In genomic region chr4:7389719-7390118, GRCh38 we compare ENCODE assay signal across 2 cellular contexts.
TF ChIP-seq lines count a peak whose summit lies in the region.

No MANE protein-coding gene starts in this region.

TF ChIP-seq in SK-N-SH, 30 proteins besides CTCF, POLR2A, EP300 and RAD21 (continued from another document):
- TF ChIP-seq ZBTB33 (IDR thresholded peaks at IDR 0.05; ENCODE audit: borderline replicate concordance, low read depth): no peak
- no peak for TF ChIP-seq SMC3 (IDR thresholded peaks at IDR 0.05; ENCODE audit: low read depth, low read length)
- no peak for TF ChIP-seq GATA2 (CRISPR knock-in tag; IDR thresholded peaks at IDR 0.05)
- TF ChIP-seq GABPA (IDR thresholded peaks at IDR 0.05; ENCODE audit: low read depth): no peak
- no peak for TF ChIP-seq EZH2phosphoT487 (IDR thresholded peaks at IDR 0.05; ENCODE audit: borderline replicate concordance, low read depth)
- TF ChIP-seq RXRA (IDR thresholded peaks at IDR 0.05; ENCODE audit: borderline replicate concordance, low read depth): no peak
- TF ChIP-seq MAX (IDR thresholded peaks at IDR 0.05; ENCODE audit: low read depth): no peak
- no peak for TF ChIP-seq SIN3A (IDR thresholded peaks at IDR 0.05; ENCODE audit: borderline replicate concordance, low read depth, low read length)
- no peak for TF ChIP-seq CHD2 (IDR thresholded peaks at IDR 0.05; ENCODE audit: low read length, partially characterized antibody)
- TF ChIP-seq NFIC (IDR thresholded peaks at IDR 0.05; ENCODE audit: borderline replicate concordance): no peak
- TF ChIP-seq MXI1 (IDR thresholded peaks at IDR 0.05; ENCODE audit: low read depth, low read length): no peak
- no peak for TF ChIP-seq RFX5 (IDR thresholded peaks at IDR 0.05; ENCODE audit: low read length)
- no peak for TF ChIP-seq MEF2A (IDR thresholded peaks at IDR 0.05; ENCODE audit: borderline replicate concordance, low read depth)
TF ChIP-seq in SK-N-SH: peak in this region for 0.

TF ChIP-seq in SK-N-SH treated with all-trans-retinoic acid at 6 μM for 48 hours, 23 proteins besides CTCF, POLR2A, EP300 and RAD21 (continued from another document):
- no peak for TF ChIP-seq TSHZ2 (CRISPR knock-in tag; IDR thresholded peaks at IDR 0.05)
